In genomic region chr6:32460528-32460927, GRCh38 we compare ENCODE assay signal across 29 cellular contexts. TPM values are rescaled to one million over a fixed set of nuclear protein-coding genes. Genes with fewer than 3 reads are reported as not detected.
DNase-seq lines count a peak whose midpoint lies in the region; ATAC-seq and TF ChIP-seq lines count a peak whose summit lies in the region.
"Had no signal": no experiment of that assay in that cellular context is flagged by ENCODE, and none has a peak within 500 bp of the region (broad histone marks: within the 10 kb centered on the region; RNA-seq: fewer than 3 reads in every experiment).

No MANE protein-coding gene starts in this region.

- POLR2A ChIA-PET in HEK293T (lab: Yijun Ruan, JAX) = interaction anchor here (0.9 kb wide), 1 partner anchor 10 kb away, joined by 4 read pairs; no protein-coding TSS in a partner anchor
- POLR2A ChIA-PET in activated B cell treated with CpG ODN at 0.5 μM for 24 hours (lab: Charles Lee) = interaction anchor here (0.6 to 10.7 kb wide), 4 partner anchors 18 to 178 kb away, joined by 3 to 161 read pairs (median 4); partner anchors contain the start of gene HLA-DRA

- peak overlapping the region; percentile 24 for H3K4me3 Mint-ChIP-seq in activated T-cell treated with anti-CD3 and anti-CD28 coated beads, Interleukin-2, amount 50 U/mL, for 4 hours
- peak overlapping the region; percentile 77 for H3K4me3 Mint-ChIP-seq in activated B cell treated with CpG ODN at 0.5 μM for 24 hours

- peak overlapping the region; percentile 15 for H2AFZ ChIP-seq in parathyroid adenoma
- H2AFZ ChIP-seq: hepatocyte had no signal

- H3K27ac ChIP-seq in parathyroid adenoma = no peak overlapping the region
- H3K27ac ChIP-seq: cardiac muscle cell, hepatocyte, KMS-11, right atrium auricular region, RWPE1 had no signal

- H3K4me1 Mint-ChIP-seq in activated T-cell treated with anti-CD3 and anti-CD28 coated beads, Interleukin-2, amount 50 U/mL, for 4 hours (ENCODE audit: low read depth) = peaks cover 10% of the 10 kb centered on the region
- peaks cover 22% of the 10 kb centered on the region for H3K4me1 Mint-ChIP-seq in activated B cell treated with CpG ODN at 0.5 μM for 24 hours

- H3K27ac Mint-ChIP-seq in activated B cell treated with CpG ODN at 0.5 μM for 24 hours = no peak overlapping the region

- DNase-seq in activated T-cell treated with anti-CD3 and anti-CD28 coated beads, Interleukin-2, amount 50 U/mL, for 4 hours = no peak
- DNase-seq in activated T-cell treated with anti-CD3 and anti-CD28 coated beads, Interleukin-2, amount 50 U/mL, for 48 hours = no peak
- DNase-seq in HEK293T (ENCODE audit: extremely low spot score) = no peak
- no peak for DNase-seq in activated B cell treated with CpG ODN at 0.5 μM for 24 hours
- DNase-seq in NCI-H146 (lab: John Stamatoyannopoulos, UW) = no peak
- DNase-seq in stimulated activated CD4-positive, alpha-beta T cell treated with anti-CD3 and anti-CD28 coated beads, Interleukin-2, amount 100 ng/mL, for 24 hours = no peak
- no peak for DNase-seq in COLO829 (ENCODE audit: low spot score)
- DNase-seq: 8988T; activated CD4-positive, alpha-beta T cell treated with anti-CD3 and anti-CD28 coated beads for 48 hours; activated CD8-positive, alpha-beta memory T cell treated with anti-CD3 and anti-CD28 coated beads, Interleukin-2, amount 50 U/mL, for 4 hours; activated effector memory CD4-positive, alpha-beta T cell treated with anti-CD3 and anti-CD28 coated beads, Interleukin-2, amount 50 U/mL, for 16 hours; AML-193; amygdala; GOT3; NCI-H1092; NCI-H2029 treated with DMSO at 0.1 percent for 48 hours; NCI-H446 treated with DMSO at 0.1 percent for 48 hours; stimulated activated CD8-positive, alpha-beta memory T cell treated with anti-CD3 and anti-CD28 coated beads, Interleukin-4, amount 100 ng/mL, for 48 hours; substantia nigra had no signal

- no peak for TF ChIP-seq CTCF in activated B cell treated with CpG ODN at 0.5 μM for 24 hours (IDR thresholded peaks at IDR 0.05)
- no peak for TF ChIP-seq CTCF in parathyroid adenoma (IDR thresholded peaks at IDR 0.05)

- H3K9me3 ChIP-seq in parathyroid adenoma (ENCODE audit: control insufficient read depth, low read length) = no peaks in the 10 kb centered on the region
- H3K9me3 ChIP-seq: Caco-2, right atrium auricular region had no signal

- H3K9me3 Mint-ChIP-seq in activated T-cell treated with anti-CD3 and anti-CD28 coated beads, Interleukin-2, amount 50 U/mL, for 4 hours = peaks cover 10% of the 10 kb centered on the region
- H3K9me3 Mint-ChIP-seq in activated B cell treated with CpG ODN at 0.5 μM for 24 hours = peaks cover 4% of the 10 kb centered on the region

- H3K4me2 ChIP-seq in parathyroid adenoma (ENCODE audit: low read length) = no peak overlapping the region
- H3K4me2 ChIP-seq: hepatocyte, KMS-11 had no signal

- peaks cover 54% of the 10 kb centered on the region for H3K27me3 Mint-ChIP-seq in activated T-cell treated with anti-CD3 and anti-CD28 coated beads, Interleukin-2, amount 50 U/mL, for 4 hours (ENCODE audit: low read depth)
- H3K27me3 Mint-ChIP-seq in activated B cell treated with CpG ODN at 0.5 μM for 24 hours = no peaks in the 10 kb centered on the region

- no peaks in the 10 kb centered on the region for H3K36me3 Mint-ChIP-seq in activated T-cell treated with anti-CD3 and anti-CD28 coated beads, Interleukin-2, amount 50 U/mL, for 4 hours (ENCODE audit: insufficient read depth)
- peaks cover 6% of the 10 kb centered on the region for H3K36me3 Mint-ChIP-seq in activated B cell treated with CpG ODN at 0.5 μM for 24 hours (ENCODE audit: low read depth)

- no peak overlapping the region for H3K9ac ChIP-seq in parathyroid adenoma
- H3K9ac ChIP-seq: KMS-11 had no signal

- no peaks in the 10 kb centered on the region for H3K36me3 ChIP-seq in parathyroid adenoma (ENCODE audit: control insufficient read depth, insufficient read depth, low read length)
- H3K36me3 ChIP-seq: cardiac muscle cell, right atrium auricular region had no signal

- H3K79me2 ChIP-seq in parathyroid adenoma = no peaks in the 10 kb centered on the region
- H3K79me2 ChIP-seq: hepatocyte had no signal

- H3K27me3 ChIP-seq in parathyroid adenoma (ENCODE audit: control insufficient read depth, insufficient read depth, low read length) = no peaks in the 10 kb centered on the region
- H3K27me3 ChIP-seq: cardiac muscle cell, hepatocyte, right atrium auricular region had no signal

- H3K4me1 ChIP-seq in parathyroid adenoma = no peaks in the 10 kb centered on the region
- H3K4me1 ChIP-seq: Caco-2, right atrium auricular region had no signal

- no peak for ATAC-seq in activated T-cell treated with anti-CD3 and anti-CD28 coated beads, Interleukin-2, amount 50 U/mL, for 4 hours
- peak; percentile 36 for ATAC-seq in activated B cell treated with CpG ODN at 0.5 μM for 24 hours (ENCODE audit: low read depth)

- CTCF ChIA-PET in HEK293T (lab: Yijun Ruan, JAX) (no interaction called here), activated B cell treated with CpG ODN at 0.5 μM for 24 hours (lab: Charles Lee) (interaction anchor here (1.2 to 1.8 kb wide), 4 partner anchors 13 to 408 kb away, joined by 3 to 5 read pairs (median 4); no protein-coding TSS in a partner anchor)

- intact Hi-C loops in activated B cell treated with CpG ODN at 0.5 μM for 24 hours (cut with micrococcal nuclease) = no loop called here

- no peak overlapping the region for H3K4me3 ChIP-seq in parathyroid adenoma (ENCODE audit: low read depth, low read length)
- H3K4me3 ChIP-seq: cardiac muscle cell, hepatocyte, right atrium auricular region had no signal

TF ChIP-seq in HEK293T, 16 proteins besides CTCF, POLR2A, EP300 and RAD21:
- 0 out of 2 replicates have a peak, but pooled peaks have one; percentile 30 for TF ChIP-seq PKNOX1 (IDR thresholded peaks at IDR 0.05)
- TF ChIP-seq ELF4 (IDR thresholded peaks at IDR 0.05) = no peak
- TF ChIP-seq LEF1 (IDR thresholded peaks at IDR 0.05; ENCODE audit: borderline replicate concordance) = no peak

RNA-seq across cellular contexts. Expression of gene HLA-DRA, which starts 20.8 kb away (rescaled TPM):
- total RNA-seq in activated T-cell treated with anti-CD3 and anti-CD28 coated beads, Interleukin-2, amount 50 U/mL, for 4 hours = 10 to 100 TPM; 14.2 to 37.3 (median 18.4) TPM
- total RNA-seq in activated B cell treated with CpG ODN at 0.5 μM for 24 hours = 2,835 and 3,035 TPM in 2 replicates
- total RNA-seq: Caco-2, cardiac muscle cell, epithelial cell of proximal tubule had no signal

RNA-seq across cellular contexts. Expression of gene BTNL2, which starts 53.5 kb away (rescaled TPM):
- total RNA-seq in activated T-cell treated with anti-CD3 and anti-CD28 coated beads, Interleukin-2, amount 50 U/mL, for 4 hours = not detected
- not detected in 2 replicates for total RNA-seq in activated B cell treated with CpG ODN at 0.5 μM for 24 hours
- total RNA-seq: Caco-2, cardiac muscle cell, hepatocyte, lower leg skin, osteoblast, right atrium auricular region had no signal

Comparison
In these comparisons a context has a peak if more than half of its experiments do, and no peak if none do; other contexts are left out.
1. RNA of gene HLA-DRA, which starts 20.8 kb away (total RNA-seq): 2,835 to 3,035 TPM in activated B cell treated with CpG ODN at 0.5 μM for 24 hours; 14.2 to 37.3 TPM in activated T-cell treated with anti-CD3 and anti-CD28 coated beads, Interleukin-2, amount 50 U/mL, for 4 hours; every median in the first group is over 10 times any median in the second.